25 cellular contexts compared by ENCODE assay signal in the genomic region with DNA sequence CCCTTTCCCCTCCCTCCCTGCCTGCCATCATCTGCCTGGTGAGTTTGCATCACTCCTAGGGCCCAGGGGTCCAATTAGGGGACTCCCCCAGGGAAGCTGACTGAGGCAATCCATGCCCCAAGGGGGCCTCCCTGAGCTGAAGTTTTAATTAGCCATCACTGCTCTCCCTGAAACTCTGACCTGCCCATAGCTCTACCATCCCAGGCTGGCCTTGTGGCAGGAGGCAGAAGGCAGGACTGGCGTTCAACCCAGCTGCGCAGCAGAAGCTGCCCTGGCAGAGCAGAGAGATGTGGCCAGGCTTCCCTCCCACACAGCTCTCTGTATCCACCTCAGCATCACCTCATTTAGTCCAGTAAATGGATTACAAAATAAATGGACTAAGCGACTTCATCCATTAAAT.
"Had no signal": no experiment of that assay in that cellular context is flagged by ENCODE, and none has a peak within 500 bp of the region (broad histone marks: within the 10 kb centered on the region; RNA-seq: fewer than 3 reads in every experiment).

No MANE protein-coding gene starts in this region.

- DNase-seq: activated B cell treated with CpG ODN at 0.5 μM for 24 hours; activated CD4-positive, alpha-beta T cell treated with anti-CD3 and anti-CD28 coated beads for 1 hour; activated CD4-positive, alpha-beta T cell treated with anti-CD3 and anti-CD28 coated beads, Interleukin-2, amount 10 ng/mL, durations not matched to agents 24 days and 14 days; activated CD4-positive, alpha-beta T cell treated with anti-CD3 and anti-CD28 coated beads, Interleukin-2, amount 50 U/mL, for 48 hours; activated CD8-positive, alpha-beta memory T cell treated with anti-CD3 and anti-CD28 coated beads for 24 hours; activated gamma-delta T cell; activated naive CD4-positive, alpha-beta T cell treated with anti-CD3 and anti-CD28 coated beads for 36 hours; activated T-cell treated with anti-CD3 and anti-CD28 coated beads for 4 hours; activated T-cell treated with anti-CD3 and anti-CD28 coated beads, Interleukin-2, amount 50 U/mL, for 48 hours; amygdala; KG1; NCI-H1092; NCI-H146; NCI-H187 treated with DMSO at 0.1 percent for 48 hours; NCI-H345; NCI-H510A treated with DMSO at 0.1 percent for 48 hours; NK-92 treated with Interleukin-12 subunit alpha and Interleukin-12 subunit beta, amount 100 ng/mL, for 24 hours; SIG-M5; T-helper 17 cell; T-helper 9 cell had no signal

- ATAC-seq: activated T-helper 17 cell treated with anti-CD3 and anti-CD28 coated beads, Interleukin-2, amount 50 U/mL, for 72 hours; T-helper 17 cell had no signal

- H3K27ac Mint-ChIP-seq: activated B cell treated with CpG ODN at 0.5 μM for 24 hours; activated CD4-positive, alpha-beta T cell treated with anti-CD3 and anti-CD28 coated beads, Interleukin-2, amount 10 ng/mL, durations not matched to agents 24 days and 14 days; activated naive CD4-positive, alpha-beta T cell treated with anti-CD3 and anti-CD28 coated beads for 36 hours; activated naive CD8-positive, alpha-beta T cell; T-helper 17 cell had no signal

- FAIRE-seq: astrocyte had no signal

- H3K9me3 Mint-ChIP-seq: activated CD4-positive, alpha-beta T cell treated with anti-CD3 and anti-CD28 coated beads, Interleukin-2, amount 10 ng/mL, durations not matched to agents 24 days and 14 days; activated naive CD4-positive, alpha-beta T cell treated with anti-CD3 and anti-CD28 coated beads for 36 hours; activated T-helper 17 cell treated with anti-CD3 and anti-CD28 coated beads, Interleukin-2, amount 50 U/mL, for 72 hours; central memory CD8-positive, alpha-beta T cell had no signal

- H3K4me1 Mint-ChIP-seq: activated B cell treated with CpG ODN at 0.5 μM for 24 hours; activated T-helper 17 cell treated with anti-CD3 and anti-CD28 coated beads, Interleukin-2, amount 50 U/mL, for 72 hours; central memory CD8-positive, alpha-beta T cell; T-helper 17 cell had no signal

- H3K4me3 Mint-ChIP-seq: activated B cell treated with CpG ODN at 0.5 μM for 24 hours; activated CD4-positive, alpha-beta T cell treated with anti-CD3 and anti-CD28 coated beads, Interleukin-2, amount 10 ng/mL, durations not matched to agents 24 days and 14 days; activated naive CD4-positive, alpha-beta T cell treated with anti-CD3 and anti-CD28 coated beads for 36 hours; activated naive CD8-positive, alpha-beta T cell; activated T-helper 17 cell treated with anti-CD3 and anti-CD28 coated beads, Interleukin-2, amount 50 U/mL, for 72 hours; brain; central memory CD8-positive, alpha-beta T cell; T-helper 17 cell had no signal

- H3K36me3 Mint-ChIP-seq: activated naive CD8-positive, alpha-beta T cell; brain had no signal

- H3K27me3 Mint-ChIP-seq: activated T-helper 17 cell treated with anti-CD3 and anti-CD28 coated beads, Interleukin-2, amount 50 U/mL, for 72 hours; central memory CD8-positive, alpha-beta T cell had no signal
